ENCODE assay signal across 17 cellular contexts in genomic region chr17:4859816-4860625, GRCh38. TPM values are rescaled to one million over a fixed set of nuclear protein-coding genes. Genes with fewer than 3 reads are reported as not detected.
DNase-seq lines count a peak whose midpoint lies in the region; ATAC-seq and TF ChIP-seq lines count a peak whose summit lies in the region.
"Had no signal": no experiment of that assay in that cellular context is flagged by ENCODE, and none has a peak within 500 bp of the region (broad histone marks: within the 10 kb centered on the region; RNA-seq: fewer than 3 reads in every experiment).

No MANE protein-coding gene starts in this region.

- no peaks in the 10 kb centered on the region for H3K9me2 ChIP-seq in SK-N-SH

- H3F3A ChIP-seq in SK-N-SH (replicated peaks; ENCODE audit: insufficient read depth) = no peaks in the 10 kb centered on the region

- H3K27me3 Mint-ChIP-seq in neural crest cell (ENCODE audit: low read depth) = no peaks in the 10 kb centered on the region
- H3K27me3 Mint-ChIP-seq: activated CD4-positive, alpha-beta T cell treated with anti-CD3 and anti-CD28 coated beads, Interleukin-2, amount 10 ng/mL, durations not matched to agents 7 days and 5 days; activated naive CD4-positive, alpha-beta T cell treated with anti-CD3 and anti-CD28 coated beads, Interleukin-2, amount 50 U/mL, for 24 hours; naive thymus-derived CD4-positive, alpha-beta T cell had no signal

- H3K4me1 ChIP-seq in right cardiac atrium (ENCODE audit: control insufficient read depth, insufficient read depth, low read length) (peaks cover 24% of the 10 kb centered on the region), foreskin keratinocyte (peaks cover 16% of the 10 kb centered on the region), SK-N-SH (ENCODE audit: control insufficient read depth in 1 of 2, insufficient read depth in 2 of 2, low read depth in 1 of 2, low read length in 1 of 2) (peaks cover 18 to 33% of the 10 kb centered on the region in 2 experiments)

- no peak overlapping the region for H3K9ac ChIP-seq in SK-N-SH

- H3K9me3 ChIP-seq in right cardiac atrium (ENCODE audit: control insufficient read depth, low read length) = no peaks in the 10 kb centered on the region
- H3K9me3 ChIP-seq in SK-N-SH = no peaks in the 10 kb centered on the region
- H3K9me3 ChIP-seq: A549, tibial artery had no signal

- H3K79me2 ChIP-seq in SK-N-SH (ENCODE audit: insufficient read depth) = peaks cover 26% of the 10 kb centered on the region; the same call in 1 of the 2 replicates

- H3K4me1 Mint-ChIP-seq in neural crest cell = peaks cover 42% of the 10 kb centered on the region

- H4K20me1 ChIP-seq in SK-N-SH (ENCODE audit: insufficient read depth) = no peaks in the 10 kb centered on the region

- POLR2A ChIA-PET in SK-N-SH (lab: Yijun Ruan, JAX) = no interaction called here

- no peaks in the 10 kb centered on the region for H3K36me3 ChIP-seq in SK-N-SH (replicated peaks in 1 of 2; ENCODE audit: control insufficient read depth in 1 of 2, insufficient read depth in 2 of 2, low read length in 1 of 2)

- H3K36me3 Mint-ChIP-seq in neural crest cell (ENCODE audit: low read depth) = peaks cover 11% of the 10 kb centered on the region

- H3K27me3 ChIP-seq in right cardiac atrium (ENCODE audit: control insufficient read depth, insufficient read depth) = no peaks in the 10 kb centered on the region
- no peaks in the 10 kb centered on the region for H3K27me3 ChIP-seq in foreskin keratinocyte
- no peaks in the 10 kb centered on the region for H3K27me3 ChIP-seq in SK-N-SH (ENCODE audit: insufficient read depth)
- H3K27me3 ChIP-seq: tibial artery had no signal

- H3K9me3 Mint-ChIP-seq in neural crest cell = no peaks in the 10 kb centered on the region
- H3K9me3 Mint-ChIP-seq: activated CD4-positive, alpha-beta T cell treated with anti-CD3 and anti-CD28 coated beads, Interleukin-2, amount 10 ng/mL, durations not matched to agents 7 days and 5 days; activated naive CD4-positive, alpha-beta T cell treated with anti-CD3 and anti-CD28 coated beads, Interleukin-2, amount 50 U/mL, for 24 hours had no signal

- no peak for TF ChIP-seq CTCF in foreskin keratinocyte (conservative IDR thresholded peaks at IDR 0.05)
- no peak for TF ChIP-seq CTCF in neural crest cell (conservative IDR thresholded peaks at IDR 0.05)
- TF ChIP-seq CTCF in SK-N-SH (IDR thresholded peaks at IDR 0.05) = no peak

- TF ChIP-seq RAD21 in SK-N-SH (IDR thresholded peaks at IDR 0.05; ENCODE audit: low read length) = no peak

- DNase-seq in right cardiac atrium = no peak
- DNase-seq in Right ventricle myocardium inferior (ENCODE audit: missing footprints) = no peak
- no peak for DNase-seq in foreskin keratinocyte
- no peak for DNase-seq in neural crest cell (ENCODE audit: low read depth, low spot score)
- no peak for DNase-seq in ACHN
- DNase-seq in SK-N-SH = no peak
- no peak for DNase-seq in NCI-H2196 (lab: John Stamatoyannopoulos, UW; ENCODE audit: unreplicated experiment)
- DNase-seq in sciatic nerve (ENCODE audit: low spot score) = no peak
- DNase-seq: activated CD4-positive, alpha-beta T cell treated with anti-CD3 and anti-CD28 coated beads, Interleukin-2, amount 10 ng/mL, durations not matched to agents 7 days and 5 days; DND-41; left colon; naive thymus-derived CD4-positive, alpha-beta T cell; NCI-H1436 treated with DMSO at 0.1 percent for 48 hours; NCI-H345; tibial artery had no signal

- CTCF ChIA-PET in SK-N-SH (lab: Yijun Ruan, JAX) = no interaction called here

- intact Hi-C loops in right cardiac atrium (cut with DNase I) = no loop called here
- intact Hi-C loops in Right ventricle myocardium inferior (cut with DNase I) = no loop called here
- intact Hi-C loops in sciatic nerve (cut with DNase I) = no loop called here

- H3K27ac Mint-ChIP-seq in neural crest cell (ENCODE audit: unreplicated experiment) = peak overlapping the region; percentile 78
- H3K27ac Mint-ChIP-seq: activated CD4-positive, alpha-beta T cell treated with anti-CD3 and anti-CD28 coated beads, Interleukin-2, amount 10 ng/mL, durations not matched to agents 7 days and 5 days; activated naive CD4-positive, alpha-beta T cell treated with anti-CD3 and anti-CD28 coated beads, Interleukin-2, amount 50 U/mL, for 24 hours; naive thymus-derived CD4-positive, alpha-beta T cell had no signal

- in situ Hi-C loops in ACHN (cut with HindIII; ENCODE audit: low pct_ligation_motif_present, low pct_unique_long_range_greater_than_20kb, low sequenced_read_pairs) = loop anchor here (10.0 kb wide), 1 partner anchor 135 kb away; no protein-coding TSS in a partner anchor

- H3K4me3 Mint-ChIP-seq in neural crest cell = no peak overlapping the region
- H3K4me3 Mint-ChIP-seq: activated CD4-positive, alpha-beta T cell treated with anti-CD3 and anti-CD28 coated beads, Interleukin-2, amount 10 ng/mL, durations not matched to agents 7 days and 5 days; activated naive CD4-positive, alpha-beta T cell treated with anti-CD3 and anti-CD28 coated beads, Interleukin-2, amount 50 U/mL, for 24 hours; naive thymus-derived CD4-positive, alpha-beta T cell had no signal

- H3K27ac ChIP-seq in right cardiac atrium (ENCODE audit: low read length) (peak overlapping the region; percentile 70), foreskin keratinocyte (peak overlapping the region; percentile 83), SK-N-SH (ENCODE audit: low read depth in 2 of 2, low read length in 1 of 2) (no peak overlapping the region)
- H3K27ac ChIP-seq: tibial artery had no signal

- no peak for TF ChIP-seq EP300 in SK-N-SH (IDR thresholded peaks at IDR 0.05; ENCODE audit: borderline replicate concordance in 1 of 2, low read depth in 1 of 2, low read length in 1 of 2)

- WGBS in right cardiac atrium = 77% methylated on average over 32 of the region's 32 CpGs
- 96% methylated on average over 32 of the region's 32 CpGs for WGBS in SK-N-SH (ENCODE audit: low lambda C conversion rate)

- H3K4me3 ChIP-seq in right cardiac atrium (ENCODE audit: low read length) (no peak overlapping the region), SK-N-SH (ENCODE audit: low read depth in 2 of 2, low read length in 1 of 2) (no peak overlapping the region)
- H3K4me3 ChIP-seq: A549, tibial artery had no signal

- H3K4me2 ChIP-seq in SK-N-SH = no peak overlapping the region

- no peak overlapping the region for H2AFZ ChIP-seq in SK-N-SH (ENCODE audit: low read depth)

- ATAC-seq in right cardiac atrium (no peak), Right ventricle myocardium inferior (no peak), foreskin keratinocyte (no peak), sciatic nerve (no peak)
- ATAC-seq: left colon; naive thymus-derived CD4-positive, alpha-beta T cell had no signal

TF ChIP-seq in SK-N-SH, 30 proteins besides CTCF, POLR2A, EP300 and RAD21 (continues in another document):
- TF ChIP-seq TAF1 (IDR thresholded peaks at IDR 0.05; ENCODE audit: borderline replicate concordance, low read depth, low read length) = no peak
- no peak for TF ChIP-seq RXRA (IDR thresholded peaks at IDR 0.05; ENCODE audit: borderline replicate concordance, low read depth)
- TF ChIP-seq SMC3 (IDR thresholded peaks at IDR 0.05; ENCODE audit: low read depth, low read length) = no peak
- no peak for TF ChIP-seq TEAD4 (IDR thresholded peaks at IDR 0.05; ENCODE audit: borderline replicate concordance, insufficient read depth)
- TF ChIP-seq TCF12 (IDR thresholded peaks at IDR 0.05) = no peak
- no peak for TF ChIP-seq USF2 (IDR thresholded peaks at IDR 0.05; ENCODE audit: borderline replicate concordance, low read depth, low read length)

RNA-seq across cellular contexts. Expression of gene MINK1, which starts 26.9 kb away (rescaled TPM):
- total RNA-seq in right cardiac atrium = 10 to 100 TPM; 44.5 to 54.7 (median 49.3) TPM
- 31.1 TPM for polyA plus RNA-seq in right cardiac atrium
- 50.7 TPM for total RNA-seq in Right ventricle myocardium inferior
- total RNA-seq in foreskin keratinocyte = 81.5 and 85.5 TPM in 2 replicates
- 51.5 and 53.7 TPM in 2 replicates for polyA plus RNA-seq in foreskin keratinocyte
- 73.0 and 76.6 TPM in 2 replicates for total RNA-seq in neural crest cell
- polyA plus RNA-seq in SK-N-SH (2012; rRNA removed) = 53.2 and 64.7 TPM in 2 replicates
- polyA plus RNA-seq in SK-N-SH (2012; cell fraction: cytosol; rRNA removed) = 18.6 and 27.5 TPM in 2 replicates
- polyA plus RNA-seq in SK-N-SH (2012; cell fraction: nucleus; rRNA removed) = 231 and 235 TPM in 2 replicates
- total RNA-seq in sciatic nerve = 95.0 TPM

RNA-seq across cellular contexts. Expression of gene C17orf107, which starts 39.3 kb away (rescaled TPM):
- total RNA-seq in right cardiac atrium = 1 to 10 TPM; 2.7 to 3.3 (median 2.8) TPM
- 3.6 TPM for polyA plus RNA-seq in right cardiac atrium
- 0.78 TPM for total RNA-seq in Right ventricle myocardium inferior
- total RNA-seq in foreskin keratinocyte = 0.78 and 1.7 TPM in 2 replicates
- 0.38 and 0.91 TPM in 2 replicates for polyA plus RNA-seq in foreskin keratinocyte
- 1.7 and 1.8 TPM in 2 replicates for total RNA-seq in neural crest cell
- 0.44 and 0.52 TPM in 2 replicates for polyA plus RNA-seq in SK-N-SH (2012; rRNA removed)
- polyA plus RNA-seq in SK-N-SH (2012; cell fraction: cytosol; rRNA removed) = 0.14 and 0.16 TPM in 2 replicates
- 1.6 and 1.8 TPM in 2 replicates for polyA plus RNA-seq in SK-N-SH (2012; cell fraction: nucleus; rRNA removed)
- total RNA-seq in sciatic nerve = 2.4 TPM

RNA-seq across cellular contexts. Expression of gene CHRNE, which starts 42.9 kb away (rescaled TPM):
- 100 to 1,000 TPM in 1 of 4 donors, 10 to 100 TPM in 3; 57.6 to 106 (median 68.9) TPM for total RNA-seq in right cardiac atrium
- polyA plus RNA-seq in right cardiac atrium = 63.6 TPM
- total RNA-seq in Right ventricle myocardium inferior = 0.41 TPM
- not detected in 2 replicates for total RNA-seq in foreskin keratinocyte
- 0.04 and 0.06 TPM in 2 replicates for polyA plus RNA-seq in foreskin keratinocyte
- 0.21 TPM in 1 of 2 replicates, not detected in the other for total RNA-seq in neural crest cell
- polyA plus RNA-seq in SK-N-SH (2012; rRNA removed) = 0.54 and 0.71 TPM in 2 replicates
- 0.24 and 0.42 TPM in 2 replicates for polyA plus RNA-seq in SK-N-SH (2012; cell fraction: cytosol; rRNA removed)
- polyA plus RNA-seq in SK-N-SH (2012; cell fraction: nucleus; rRNA removed) = 3.8 and 4.9 TPM in 2 replicates
- 2.3 TPM for total RNA-seq in sciatic nerve

RNA-seq across cellular contexts. Expression of gene PLD2, which starts 53.1 kb away (rescaled TPM):
- total RNA-seq in right cardiac atrium (10 to 100 TPM; 12.0 to 15.3 (median 13.4) TPM), Right ventricle myocardium inferior (12.6 TPM), foreskin keratinocyte (27.9 and 31.6 TPM in 2 replicates), neural crest cell (54.8 and 63.9 TPM in 2 replicates), sciatic nerve (47.0 TPM)
- polyA plus RNA-seq in right cardiac atrium (10.0 TPM), foreskin keratinocyte (20.4 and 22.8 TPM in 2 replicates), SK-N-SH (2012; rRNA removed) (42.5 and 49.2 TPM in 2 replicates)
- 12.3 and 17.3 TPM in 2 replicates for polyA plus RNA-seq in SK-N-SH (2012; cell fraction: cytosol; rRNA removed)
- 199 and 209 TPM in 2 replicates for polyA plus RNA-seq in SK-N-SH (2012; cell fraction: nucleus; rRNA removed)

Comparison
In these comparisons a context has a peak if more than half of its experiments do, and no peak if none do; other contexts are left out.
1. RNA of gene CHRNE, which starts 42.9 kb away (total RNA-seq): 57.6 to 106 TPM in right cardiac atrium; 2.3 TPM in sciatic nerve (single experiment), 0.41 TPM in Right ventricle myocardium inferior (single experiment), 0.21 TPM in neural crest cell and not detected in foreskin keratinocyte; every median in the first group is over 10 times any median in the second.
2. H3K27ac ChIP-seq: peak in right cardiac atrium (single experiment) and foreskin keratinocyte (single experiment); none in SK-N-SH (0 of 2).